ENCODE assay signal across 1 cellular context in genomic region chr1:74522143-74522542, GRCh38.
TF ChIP-seq lines count a peak whose summit lies in the region.

No MANE protein-coding gene starts in this region.

TF ChIP-seq in SK-N-SH, 30 proteins besides CTCF, POLR2A, EP300 and RAD21 (continued from another document):
- TF ChIP-seq USF2 (IDR thresholded peaks at IDR 0.05; ENCODE audit: borderline replicate concordance, low read depth, low read length) (no peak), SIN3A (IDR thresholded peaks at IDR 0.05; ENCODE audit: borderline replicate concordance, low read depth, low read length) (no peak), USF1 (IDR thresholded peaks at IDR 0.05; ENCODE audit: borderline replicate concordance, low read depth) (no peak), SMC3 (IDR thresholded peaks at IDR 0.05; ENCODE audit: low read depth, low read length) (no peak), FOSL2 (IDR thresholded peaks at IDR 0.05; ENCODE audit: borderline replicate concordance, low read depth) (no peak), GABPA (IDR thresholded peaks at IDR 0.05; ENCODE audit: low read depth) (no peak), FOXJ3 (CRISPR knock-in tag; IDR thresholded peaks at IDR 0.05) (no peak)
